8 cellular contexts compared by ENCODE assay signal in genomic region chr22:20507253-20508066, GRCh38. TPM values are rescaled to one million over a fixed set of nuclear protein-coding genes. Genes with fewer than 3 reads are reported as not detected.
DNase-seq lines count a peak whose midpoint lies in the region; ATAC-seq and TF ChIP-seq lines count a peak whose summit lies in the region.

A gene with protein sequence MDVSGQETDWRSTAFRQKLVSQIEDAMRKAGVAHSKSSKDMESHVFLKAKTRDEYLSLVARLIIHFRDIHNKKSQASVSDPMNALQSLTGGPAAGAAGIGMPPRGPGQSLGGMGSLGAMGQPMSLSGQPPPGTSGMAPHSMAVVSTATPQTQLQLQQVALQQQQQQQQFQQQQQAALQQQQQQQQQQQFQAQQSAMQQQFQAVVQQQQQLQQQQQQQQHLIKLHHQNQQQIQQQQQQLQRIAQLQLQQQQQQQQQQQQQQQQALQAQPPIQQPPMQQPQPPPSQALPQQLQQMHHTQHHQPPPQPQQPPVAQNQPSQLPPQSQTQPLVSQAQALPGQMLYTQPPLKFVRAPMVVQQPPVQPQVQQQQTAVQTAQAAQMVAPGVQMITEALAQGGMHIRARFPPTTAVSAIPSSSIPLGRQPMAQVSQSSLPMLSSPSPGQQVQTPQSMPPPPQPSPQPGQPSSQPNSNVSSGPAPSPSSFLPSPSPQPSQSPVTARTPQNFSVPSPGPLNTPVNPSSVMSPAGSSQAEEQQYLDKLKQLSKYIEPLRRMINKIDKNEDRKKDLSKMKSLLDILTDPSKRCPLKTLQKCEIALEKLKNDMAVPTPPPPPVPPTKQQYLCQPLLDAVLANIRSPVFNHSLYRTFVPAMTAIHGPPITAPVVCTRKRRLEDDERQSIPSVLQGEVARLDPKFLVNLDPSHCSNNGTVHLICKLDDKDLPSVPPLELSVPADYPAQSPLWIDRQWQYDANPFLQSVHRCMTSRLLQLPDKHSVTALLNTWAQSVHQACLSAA (plus strand): TSS chr22:20507610. CDS start chr22:20507679, 69 bp downstream.

- H3K27ac ChIP-seq in KMS-11 (peak within 1 kb of the TSS; percentile 59), fibroblast of lung (ENCODE audit: insufficient read depth, low read length) (peak within 1 kb of the TSS; percentile 97)

- peak; percentile 73 for ATAC-seq in GM21619 (IDR thresholded peaks at IDR 0.05; ENCODE audit: unreplicated experiment)
- peak; percentile 91 to 92 for ATAC-seq in naive thymus-derived CD8-positive, alpha-beta T cell

- peak within 1 kb of the TSS; percentile 95 for H3K4me3 Mint-ChIP-seq in activated T-helper 1 cell treated with anti-CD3 and anti-CD28 coated beads, Interleukin-12 subunit alpha, Interleukin-12 subunit beta, Interleukin-2, Interleukin-4 antibody, amounts not matched to agents 30 ng/mL and 10 ng/mL and 1 ng/mL, durations not matched to agents 14 hours and 24 hours and 36 hours
- H3K4me3 Mint-ChIP-seq in naive thymus-derived CD8-positive, alpha-beta T cell, result peak within 1 kb of the TSS; percentile 94 to 100 (median 97)

- H4K20me1 ChIP-seq in KMS-11 (ENCODE audit: insufficient read depth), result no peaks in the 10 kb centered on the region; the same call in 1 of the 2 replicates
- no peaks in the 10 kb centered on the region for H4K20me1 ChIP-seq in fibroblast of lung (ENCODE audit: control insufficient read depth, extremely low read depth, insufficient read depth, low read length)

- no peaks in the 10 kb centered on the region for H3K9me3 ChIP-seq in fibroblast of lung (ENCODE audit: control insufficient read depth, insufficient read depth, low read depth, low read length)

- H3K4me2 ChIP-seq in KMS-11, result peak within 1 kb of the TSS; percentile 99
- peak within 1 kb of the TSS; percentile 87 for H3K4me2 ChIP-seq in fibroblast of lung (ENCODE audit: extremely low read depth, insufficient read depth, low read length)

- H3K9me3 Mint-ChIP-seq in activated T-helper 1 cell treated with anti-CD3 and anti-CD28 coated beads, Interleukin-12 subunit alpha, Interleukin-12 subunit beta, Interleukin-2, Interleukin-4 antibody, amounts not matched to agents 30 ng/mL and 10 ng/mL and 1 ng/mL, durations not matched to agents 14 hours and 24 hours and 36 hours, result no peaks in the 10 kb centered on the region
- H3K9me3 Mint-ChIP-seq in naive thymus-derived CD8-positive, alpha-beta T cell, result no peaks in the 10 kb centered on the region

- peaks cover 25% of the 10 kb centered on the region for H3K36me3 Mint-ChIP-seq in activated T-helper 1 cell treated with anti-CD3 and anti-CD28 coated beads, Interleukin-12 subunit alpha, Interleukin-12 subunit beta, Interleukin-2, Interleukin-4 antibody, amounts not matched to agents 30 ng/mL and 10 ng/mL and 1 ng/mL, durations not matched to agents 14 hours and 24 hours and 36 hours (ENCODE audit: low read depth)
- peaks cover 0 to 30% (median 1%) of the 10 kb centered on the region in 3 donors for H3K36me3 Mint-ChIP-seq in naive thymus-derived CD8-positive, alpha-beta T cell

- H3K9ac ChIP-seq in KMS-11 (peak within 1 kb of the TSS; percentile 88), fibroblast of lung (ENCODE audit: insufficient read depth, low read length) (peak within 1 kb of the TSS; percentile 97)

- no peak within 1 kb of the TSS for H3K4me3 ChIP-seq in KMS-11 (IDR thresholded peaks at IDR 0.05; ENCODE audit: insufficient read depth, low read depth, low read length)
- peak within 1 kb of the TSS; percentile 52 to 95 (median 75) for H3K4me3 ChIP-seq in fibroblast of lung (replicated peaks in 1 of 4; ENCODE audit: control extremely low read depth in 1 of 4, insufficient read depth in 1 of 4, low read depth in 3 of 4, low read length in 4 of 4)

- H3K27me3 Mint-ChIP-seq in activated T-helper 1 cell treated with anti-CD3 and anti-CD28 coated beads, Interleukin-12 subunit alpha, Interleukin-12 subunit beta, Interleukin-2, Interleukin-4 antibody, amounts not matched to agents 30 ng/mL and 10 ng/mL and 1 ng/mL, durations not matched to agents 14 hours and 24 hours and 36 hours (ENCODE audit: insufficient read depth), result no peaks in the 10 kb centered on the region
- no peaks in the 10 kb centered on the region for H3K27me3 Mint-ChIP-seq in naive thymus-derived CD8-positive, alpha-beta T cell

- H2AFZ ChIP-seq in KMS-11 (ENCODE audit: low read depth), result peak within 1 kb of the TSS; percentile 75
- peak within 1 kb of the TSS; percentile 60 for H2AFZ ChIP-seq in fibroblast of lung (ENCODE audit: low read length)

- H3K27me3 ChIP-seq in KMS-11 (ENCODE audit: insufficient read depth, low read depth) (no peaks in the 10 kb centered on the region), fibroblast of lung (ENCODE audit: control insufficient read depth, insufficient read depth, low read length) (no peaks in the 10 kb centered on the region)

- H3K4me1 ChIP-seq in KMS-11 (ENCODE audit: low read depth, poor library complexity, severe bottlenecking) (peaks cover 34% of the 10 kb centered on the region), fibroblast of lung (ENCODE audit: control insufficient read depth, extremely low read depth, insufficient read depth, low read length) (peaks cover 14% of the 10 kb centered on the region)

- POLR2A ChIA-PET in naive thymus-derived CD8-positive, alpha-beta T cell (lab: Charles Lee), result interaction anchor here (0.6 to 8.9 kb wide), 19 partner anchors 11 to 195 kb away, joined by 3 to 140 read pairs (median 4); partner anchors contain the start of gene KLHL22

- peaks cover 50% of the 10 kb centered on the region for H3K4me1 Mint-ChIP-seq in activated T-helper 1 cell treated with anti-CD3 and anti-CD28 coated beads, Interleukin-12 subunit alpha, Interleukin-12 subunit beta, Interleukin-2, Interleukin-4 antibody, amounts not matched to agents 30 ng/mL and 10 ng/mL and 1 ng/mL, durations not matched to agents 14 hours and 24 hours and 36 hours (ENCODE audit: low read depth)
- peaks cover 35 to 59% (median 53%) of the 10 kb centered on the region in 4 donors for H3K4me1 Mint-ChIP-seq in naive thymus-derived CD8-positive, alpha-beta T cell

- intact Hi-C loops in activated T-helper 1 cell treated with anti-CD3 and anti-CD28 coated beads, Interleukin-12 subunit alpha, Interleukin-12 subunit beta, Interleukin-2, Interleukin-4 antibody, amounts not matched to agents 30 ng/mL and 10 ng/mL and 1 ng/mL, durations not matched to agents 14 hours and 24 hours and 36 hours (cut with micrococcal nuclease), result loop anchor here (1.0 to 10.0 kb wide), 8 partner anchors 11 to 495 kb away; partner anchors contain the start of genes CRKL, DGCR6L, PI4KA and SNAP29

- no peak for TF ChIP-seq CTCF in KMS-11 (conservative IDR thresholded peaks at IDR 0.05; ENCODE audit: low read depth, low read length)
- TF ChIP-seq CTCF in fibroblast of lung (conservative IDR thresholded peaks at IDR 0.05 in 1 of 2, IDR thresholded peaks at IDR 0.05 in 1 of 2; ENCODE audit: low read depth in 1 of 2, low read length in 2 of 2), result no peak

- peak within 1 kb of the TSS; percentile 96 for H3K27ac Mint-ChIP-seq in activated T-helper 1 cell treated with anti-CD3 and anti-CD28 coated beads, Interleukin-12 subunit alpha, Interleukin-12 subunit beta, Interleukin-2, Interleukin-4 antibody, amounts not matched to agents 30 ng/mL and 10 ng/mL and 1 ng/mL, durations not matched to agents 14 hours and 24 hours and 36 hours
- peak within 1 kb of the TSS; percentile 94 to 100 (median 97) for H3K27ac Mint-ChIP-seq in naive thymus-derived CD8-positive, alpha-beta T cell

- H3K36me3 ChIP-seq in KMS-11 (ENCODE audit: insufficient read depth), result no peaks in the 10 kb centered on the region
- H3K36me3 ChIP-seq in fibroblast of lung (ENCODE audit: control insufficient read depth, insufficient read depth, low read length), result peaks cover 2% of the 10 kb centered on the region

- H3K79me2 ChIP-seq in KMS-11 (ENCODE audit: insufficient read depth, low read depth) (peaks cover 48% of the 10 kb centered on the region), fibroblast of lung (ENCODE audit: control insufficient read depth, insufficient read depth, low read length) (peaks cover 47% of the 10 kb centered on the region)

- peak; percentile 89 for DNase-seq in DMS53 (lab: John Stamatoyannopoulos, UW)
- peak; percentile 85 for DNase-seq in RPMI7951 (ENCODE audit: low read depth)
- DNase-seq in activated T-helper 1 cell treated with anti-CD3 and anti-CD28 coated beads, Interleukin-12 subunit alpha, Interleukin-12 subunit beta, Interleukin-2, Interleukin-4 antibody, amounts not matched to agents 30 ng/mL and 10 ng/mL and 1 ng/mL, durations not matched to agents 14 hours and 24 hours and 36 hours (ENCODE audit: low spot score), result peak; percentile 88
- DNase-seq in fibroblast of lung (ENCODE audit: low read depth in 2 of 2), result peak; percentile 85 to 88
- peak; percentile 76 to 91 (median 84) for DNase-seq in naive thymus-derived CD8-positive, alpha-beta T cell
- peak; percentile 69 to 85 (median 78) for DNase-seq in stimulated activated naive CD4-positive, alpha-beta T cell (lab: John Stamatoyannopoulos, UW)

RNA-seq across cellular contexts. Expression of the gene that starts here (rescaled TPM):
- 19.5 and 26.9 TPM in 2 replicates for total RNA-seq in RPMI7951 (2014; rRNA removed; shearing (Covaris generic))
- 103 and 110 TPM in 2 replicates for total RNA-seq in activated T-helper 1 cell treated with anti-CD3 and anti-CD28 coated beads, Interleukin-12 subunit alpha, Interleukin-12 subunit beta, Interleukin-2, Interleukin-4 antibody, amounts not matched to agents 30 ng/mL and 10 ng/mL and 1 ng/mL, durations not matched to agents 14 hours and 24 hours and 36 hours
- 15.7 and 28.6 TPM in 2 replicates for total RNA-seq in fibroblast of lung
- 28.6 and 37.9 TPM in 2 replicates for polyA plus RNA-seq in fibroblast of lung
- polyA plus RNA-seq in fibroblast of lung (2012), result 56.0 and 61.8 TPM in 2 replicates
- 108 and 110 TPM in 2 replicates for polyA minus RNA-seq in fibroblast of lung (ENCODE audit: low replicate concordance)
- total RNA-seq in naive thymus-derived CD8-positive, alpha-beta T cell, result 100 to 1,000 TPM; 308 to 327 TPM
- 10 to 100 TPM; 25.4 to 85.2 (median 38.2) TPM for polyA plus RNA-seq in naive thymus-derived CD8-positive, alpha-beta T cell
